In genomic region chr5:41870621-41871048, GRCh38 we compare ENCODE assay signal across 8 cellular contexts. TPM values are rescaled to one million over a fixed set of nuclear protein-coding genes. Genes with fewer than 3 reads are reported as not detected.
DNase-seq lines count a peak whose midpoint lies in the region; ATAC-seq and TF ChIP-seq lines count a peak whose summit lies in the region.

No MANE protein-coding gene starts in this region.

- H3K9me3 Mint-ChIP-seq in activated T-cell treated with anti-CD3 and anti-CD28 coated beads, Interleukin-2, amount 50 U/mL, for 24 hours: no peaks in the 10 kb centered on the region
- no peaks in the 10 kb centered on the region for H3K9me3 Mint-ChIP-seq in type B pancreatic cell

- H3K4me3 Mint-ChIP-seq in activated T-cell treated with anti-CD3 and anti-CD28 coated beads, Interleukin-2, amount 50 U/mL, for 24 hours: peak overlapping the region; percentile 92
- H3K4me3 Mint-ChIP-seq in type B pancreatic cell: peak overlapping the region; percentile 96

- peaks cover 63% of the 10 kb centered on the region for H3K4me1 Mint-ChIP-seq in activated T-cell treated with anti-CD3 and anti-CD28 coated beads, Interleukin-2, amount 50 U/mL, for 24 hours (ENCODE audit: low read depth)
- peaks cover 14% of the 10 kb centered on the region for H3K4me1 Mint-ChIP-seq in type B pancreatic cell (ENCODE audit: unreplicated experiment)

- peak overlapping the region; percentile 86 for H3K27ac ChIP-seq in lower lobe of right lung

- TF ChIP-seq CTCF in astrocyte of the spinal cord (IDR thresholded peaks at IDR 0.05; ENCODE audit: low read depth, low read length): no peak
- no peak for TF ChIP-seq CTCF in lower lobe of right lung (IDR thresholded peaks at IDR 0.05)
- peak; percentile 19 for TF ChIP-seq CTCF in type B pancreatic cell (conservative IDR thresholded peaks at IDR 0.05)

- peak overlapping the region; percentile 92 for H3K27ac Mint-ChIP-seq in activated T-cell treated with anti-CD3 and anti-CD28 coated beads, Interleukin-2, amount 50 U/mL, for 24 hours
- H3K27ac Mint-ChIP-seq in type B pancreatic cell: peak overlapping the region; percentile 91

- ATAC-seq in lower lobe of right lung: no peak
- ATAC-seq in activated CD4-positive, CD25-positive, alpha-beta regulatory T cell treated with anti-CD3 and anti-CD28 coated beads, Interleukin-2, amount 50 U/mL, for 24 hours: no peak

- intact Hi-C loops in lower lobe of right lung (cut with DNase I): no loop called here

- H3K4me3 ChIP-seq in astrocyte of the spinal cord (ENCODE audit: low read depth, low read length) (peak overlapping the region; percentile 89), lower lobe of right lung (peak overlapping the region; percentile 79)

- DNase-seq in activated T-cell treated with anti-CD3 and anti-CD28 coated beads, Interleukin-2, amount 50 U/mL, for 24 hours: no peak
- DNase-seq in activated T-cell treated with anti-CD3 and anti-CD28 coated beads for 4 hours: no peak
- no peak for DNase-seq in astrocyte of the spinal cord (ENCODE audit: low read depth, low spot score)
- no peak for DNase-seq in lower lobe of right lung
- DNase-seq in type B pancreatic cell (ENCODE audit: extremely low spot score, unreplicated experiment): no peak
- DNase-seq in NCI-H128 (lab: John Stamatoyannopoulos, UW; ENCODE audit: unreplicated experiment): no peak
- no peak for DNase-seq in NCI-H2196 (lab: John Stamatoyannopoulos, UW; ENCODE audit: unreplicated experiment)

- peaks cover 44% of the 10 kb centered on the region for H3K36me3 Mint-ChIP-seq in activated T-cell treated with anti-CD3 and anti-CD28 coated beads, Interleukin-2, amount 50 U/mL, for 24 hours (ENCODE audit: low read depth)
- peaks cover 4% of the 10 kb centered on the region for H3K36me3 Mint-ChIP-seq in type B pancreatic cell

- H3K36me3 ChIP-seq in lower lobe of right lung: no peaks in the 10 kb centered on the region

- H3K27me3 Mint-ChIP-seq in activated T-cell treated with anti-CD3 and anti-CD28 coated beads, Interleukin-2, amount 50 U/mL, for 24 hours: no peaks in the 10 kb centered on the region
- no peaks in the 10 kb centered on the region for H3K27me3 Mint-ChIP-seq in type B pancreatic cell

- H3K9me3 ChIP-seq in lower lobe of right lung: no peaks in the 10 kb centered on the region

- peaks cover 15% of the 10 kb centered on the region for H3K4me1 ChIP-seq in lower lobe of right lung

- in situ Hi-C loops in astrocyte of the spinal cord (cut with HindIII; ENCODE audit: low sequenced_read_pairs): no loop called here

- H3K27me3 ChIP-seq in lower lobe of right lung (ENCODE audit: low read depth): no peaks in the 10 kb centered on the region

RNA-seq across cellular contexts. Expression of gene OXCT1, which starts 0.4 kb away (rescaled TPM):
- total RNA-seq in lower lobe of right lung (10.2 TPM), type B pancreatic cell (ENCODE audit: low replicate concordance) (20.4 and 26.4 TPM in 2 replicates)

RNA-seq across cellular contexts. Expression of gene RIMOC1, which starts 33.5 kb away (rescaled TPM):
- 25.1 TPM for total RNA-seq in lower lobe of right lung
- 34.6 and 39.0 TPM in 2 replicates for total RNA-seq in type B pancreatic cell (ENCODE audit: low replicate concordance)

RNA-seq across cellular contexts. Expression of gene FBXO4, which starts 54.4 kb away (rescaled TPM):
- total RNA-seq in lower lobe of right lung: 8.5 TPM
- total RNA-seq in type B pancreatic cell (ENCODE audit: low replicate concordance): 5.7 and 7.9 TPM in 2 replicates
